Comparison of ENCODE assay signal across 8 cellular contexts in the genomic region with DNA sequence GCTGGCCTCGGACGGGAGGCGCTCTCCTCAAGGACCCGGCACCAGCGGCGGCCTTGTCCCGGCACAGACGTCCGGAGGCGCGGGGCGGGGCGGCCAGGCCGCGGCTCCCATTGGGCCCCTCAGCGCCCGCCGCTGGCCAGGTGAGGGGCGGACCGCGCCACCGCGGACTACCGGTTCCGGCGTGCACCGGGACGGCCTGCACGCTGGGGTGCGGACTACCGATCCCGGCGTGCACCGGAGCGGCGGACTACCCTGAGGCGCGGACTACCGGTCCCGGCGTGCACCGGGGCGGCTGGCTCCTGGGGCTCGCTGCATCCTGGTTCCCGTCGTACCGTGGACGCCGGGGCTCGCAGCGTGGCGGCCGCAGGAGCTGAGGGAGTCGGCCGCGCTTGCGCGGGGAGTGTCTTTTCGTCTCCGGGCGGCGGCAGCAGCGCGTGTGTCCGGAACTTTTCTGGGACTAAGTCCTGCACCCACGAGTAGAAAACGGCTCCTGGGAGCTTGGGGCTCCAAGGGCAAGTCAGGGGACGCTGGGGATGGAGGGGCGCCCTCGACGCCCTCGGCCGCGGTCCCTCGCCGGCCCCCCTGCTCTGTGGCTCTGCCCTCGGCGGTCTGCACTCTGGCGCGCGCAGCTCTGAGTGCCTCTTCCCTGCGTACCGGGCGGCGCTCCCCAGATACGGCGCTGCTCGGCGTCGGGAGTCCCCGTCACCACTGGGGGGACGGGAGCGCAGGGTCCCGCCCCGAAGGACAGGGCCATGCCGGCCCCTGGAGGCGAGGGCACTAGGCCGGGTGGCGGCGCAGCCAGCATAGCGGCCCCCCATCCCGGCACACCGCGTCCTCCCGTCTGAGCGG. TPM values are rescaled to one million over a fixed set of nuclear protein-coding genes. Genes with fewer than 3 reads are reported as not detected.
A peak's percentile ranks its signal among the peaks of the same experiment; 100 is the strongest.
DNase-seq lines count a peak whose midpoint lies in the region; ATAC-seq lines count a peak whose summit lies in the region.

A gene (minus strand): TSS at position 86 of the 849 bp plus-strand sequence. CDS start 206 bp downstream, outside the sequence.

- WGBS in right cardiac atrium, result under 1% methylated on average over 106 of the region's 106 CpGs
- WGBS in aorta, 2 donors, result 0% methylated on average over 88 to 106 of the region's 106 CpGs

- DNase-seq in NCI-H1694 treated with DMSO at 0.1 percent for 48 hours (lab: John Stamatoyannopoulos, UW), result peak; percentile 87
- peak; percentile 87 to 97 (median 91) for DNase-seq in T-helper 2 cell
- peak; percentile 47 to 98 (median 94) for DNase-seq in anterior cingulate cortex (lab: John Stamatoyannopoulos, UW)
- DNase-seq in right cardiac atrium, result peak; percentile 96 to 99 (median 98)
- peak; percentile 98 for DNase-seq in aorta

- intact Hi-C loops in right cardiac atrium (cut with DNase I) (no loop called here), aorta (cut with DNase I) (loop anchor here (2.0 to 10.0 kb wide), 4 partner anchors 15 to 149 kb away; a partner anchor contains a TSS)

- peak within 1 kb of the TSS; percentile 47 for H3K27ac ChIP-seq in right cardiac atrium (ENCODE audit: low read length)
- H3K27ac ChIP-seq in rectal smooth muscle tissue (ENCODE audit: low read depth, low read length), result peak within 1 kb of the TSS; percentile 70
- H3K27ac ChIP-seq in aorta (ENCODE audit: low read depth in 1 of 2, low read length in 2 of 2), result peak within 1 kb of the TSS in 1 of 2 donors; percentile 34

- no peaks in the 10 kb centered on the region for H3K27me3 ChIP-seq in right cardiac atrium (ENCODE audit: control insufficient read depth, insufficient read depth)
- H3K27me3 ChIP-seq in rectal smooth muscle tissue (ENCODE audit: control insufficient read depth, insufficient read depth, low read length), result no peaks in the 10 kb centered on the region
- no peaks in the 10 kb centered on the region for H3K27me3 ChIP-seq in aorta (ENCODE audit: control insufficient read depth in 1 of 2, insufficient read depth in 2 of 2, low read length in 1 of 2)

- H3K4me1 ChIP-seq in right cardiac atrium (ENCODE audit: control insufficient read depth, insufficient read depth, low read length), result peaks cover 7% of the 10 kb centered on the region
- peaks cover 10% of the 10 kb centered on the region for H3K4me1 ChIP-seq in rectal smooth muscle tissue (ENCODE audit: control insufficient read depth, insufficient read depth, low read length)
- no peaks in the 10 kb centered on the region for H3K4me1 ChIP-seq in aorta (ENCODE audit: control insufficient read depth in 1 of 2, insufficient read depth in 2 of 2, low read length in 2 of 2)

- H3K4me3 ChIP-seq in right cardiac atrium (ENCODE audit: low read length), result peak within 1 kb of the TSS; percentile 58
- H3K4me3 ChIP-seq in rectal smooth muscle tissue (ENCODE audit: low read length), result peak within 1 kb of the TSS; percentile 91
- H3K4me3 ChIP-seq in aorta (ENCODE audit: low read length in 2 of 2), result peak within 1 kb of the TSS; percentile 71 to 74

- ATAC-seq in GM18498 (IDR thresholded peaks at IDR 0.05; ENCODE audit: unreplicated experiment), result peak; percentile 89
- ATAC-seq in HG02938 (IDR thresholded peaks at IDR 0.05; ENCODE audit: unreplicated experiment), result peak; percentile 71
- ATAC-seq in right cardiac atrium, result peak; percentile 97 to 98
- ATAC-seq in aorta (ENCODE audit: low FRiP score), result peak; percentile 97

- no peaks in the 10 kb centered on the region for H3K9me3 ChIP-seq in right cardiac atrium (ENCODE audit: control insufficient read depth, low read length)
- no peaks in the 10 kb centered on the region for H3K9me3 ChIP-seq in aorta (ENCODE audit: control insufficient read depth, low read length)

- H3K36me3 ChIP-seq in rectal smooth muscle tissue (ENCODE audit: control insufficient read depth, insufficient read depth, low read length) (no peaks in the 10 kb centered on the region), aorta (ENCODE audit: control insufficient read depth in 1 of 2, insufficient read depth in 2 of 2, low read length in 1 of 2) (no peaks in the 10 kb centered on the region)

- H3K9ac ChIP-seq in rectal smooth muscle tissue (ENCODE audit: low read length), result peak within 1 kb of the TSS; percentile 50

RNA-seq across cellular contexts. Expression of the gene that starts here (rescaled TPM):
- 10 to 100 TPM; 36.2 to 41.7 (median 38.4) TPM for total RNA-seq in right cardiac atrium
- polyA plus RNA-seq in right cardiac atrium, result 19.3 TPM
- 10 to 100 TPM; 25.3 to 25.6 TPM for total RNA-seq in aorta
- polyA plus RNA-seq in aorta, result 10 to 100 TPM in 1 of 2 donors, 1 to 10 TPM in 1; 6.8 to 12.4 TPM

Comparison
In these comparisons a context has a peak if more than half of its experiments do, and no peak if none do; other contexts are left out.
1. intact Hi-C loops: an anchor here in aorta (2.0 to 10.0 kb wide); none called in right cardiac atrium.